ENCODE assay signal across 1 cellular context in the genomic region with DNA sequence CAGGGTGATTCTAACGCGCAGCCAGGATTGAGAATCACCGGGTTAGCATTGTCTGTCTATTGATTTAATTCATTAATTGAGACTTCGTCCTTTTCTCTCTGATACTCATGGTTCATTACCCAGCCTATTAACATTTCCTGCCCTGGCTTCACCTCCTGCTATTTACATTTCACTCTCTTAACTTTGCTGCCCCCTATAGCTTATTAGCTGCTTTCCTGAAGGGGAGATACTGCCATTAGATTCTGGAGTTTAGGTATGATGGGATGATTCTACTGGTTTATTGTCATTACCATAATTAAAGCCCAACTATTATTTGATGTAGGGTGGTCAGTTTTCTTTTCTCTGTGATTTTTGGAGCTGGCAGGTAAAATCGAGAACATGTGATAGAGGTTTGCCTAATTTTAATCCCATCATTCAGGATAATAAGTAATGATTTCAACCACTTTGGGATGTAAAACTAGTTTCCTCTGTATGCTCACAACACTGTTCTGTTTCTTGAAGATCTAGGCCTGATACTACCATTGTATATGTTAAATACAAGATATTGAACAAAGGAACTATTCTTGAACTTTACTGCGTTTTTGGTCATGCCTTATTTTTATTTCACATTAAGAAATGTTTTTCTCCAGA.
TF ChIP-seq lines count a peak whose summit lies in the region.

No MANE protein-coding gene starts in this region.

TF ChIP-seq in H1, 55 proteins besides CTCF, POLR2A, EP300 and RAD21:
- no peak for TF ChIP-seq TAF7 (optimal IDR thresholded peaks at IDR 0.05; ENCODE audit: borderline replicate concordance, low read depth, low read length)
